1 cellular context compared by ENCODE assay signal in the genomic region with DNA sequence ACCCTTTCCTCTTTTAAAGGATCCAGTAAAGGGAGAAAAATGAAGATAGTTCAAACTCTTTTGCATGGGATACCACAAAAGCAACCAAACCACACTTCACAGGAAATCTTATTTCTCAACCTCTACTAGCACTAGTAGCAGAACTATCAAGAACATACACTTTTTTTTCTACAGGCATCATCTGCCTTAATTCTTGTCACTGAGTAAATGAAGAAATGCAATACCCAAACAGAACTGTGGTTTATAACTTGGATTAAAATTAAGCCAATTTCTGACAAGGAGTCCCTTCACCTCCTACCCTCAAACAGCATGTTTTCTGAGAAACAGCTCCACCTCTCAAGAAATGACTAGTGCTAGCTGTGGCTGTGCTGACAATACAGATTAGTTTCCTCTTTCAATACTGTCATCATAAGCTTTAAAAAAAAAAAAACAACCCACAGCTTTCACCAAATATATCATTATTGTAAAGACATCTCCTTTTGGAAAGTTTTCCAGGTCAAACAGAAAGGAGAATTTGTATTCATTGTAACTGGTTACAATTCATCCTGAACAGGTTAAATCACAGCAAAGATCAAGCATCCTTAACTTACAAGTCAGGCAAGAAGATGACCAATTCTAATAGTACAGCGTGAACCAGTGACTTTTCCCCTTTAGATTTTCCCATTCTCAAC.
TF ChIP-seq lines count a peak whose summit lies in the region.

No MANE protein-coding gene starts in this region.

TF ChIP-seq in GM23338, 12 proteins besides CTCF, POLR2A, EP300 and RAD21:
- TF ChIP-seq CREB1 (CRISPR knock-in tag; IDR thresholded peaks at IDR 0.05; ENCODE audit: low read depth): no peak
- no peak for TF ChIP-seq NANOG (IDR thresholded peaks at IDR 0.05; ENCODE audit: borderline replicate concordance)
- TF ChIP-seq ZNF331 (CRISPR knock-in tag; IDR thresholded peaks at IDR 0.05; ENCODE audit: low read depth): no peak
- TF ChIP-seq JUNB (IDR thresholded peaks at IDR 0.05; ENCODE audit: unreplicated experiment): no peak
- TF ChIP-seq ZNF114 (CRISPR knock-in tag; IDR thresholded peaks at IDR 0.05): no peak
- TF ChIP-seq EZH2 (IDR thresholded peaks at IDR 0.05; ENCODE audit: low read depth, unreplicated experiment): no peak
